1 cellular context compared by ENCODE assay signal in the genomic region with DNA sequence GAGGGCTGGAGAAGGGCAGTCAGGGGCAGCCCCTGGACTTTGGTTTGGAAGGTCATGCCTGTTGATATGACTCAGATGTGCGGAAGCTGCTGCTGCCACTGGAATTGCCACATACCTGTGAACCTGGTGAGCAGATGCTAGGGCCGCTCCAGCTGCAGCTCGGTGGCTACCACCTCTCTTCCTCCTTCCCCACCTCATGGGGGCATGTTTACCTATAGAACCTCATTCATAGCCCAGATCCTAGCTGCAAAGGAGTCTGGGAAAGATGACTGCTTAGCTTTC.
A peak's percentile ranks its signal among the peaks of the same experiment; 100 is the strongest.
TF ChIP-seq lines count a peak whose summit lies in the region.

No MANE protein-coding gene starts in this region.

TF ChIP-seq in HepG2, 621 proteins besides CTCF, POLR2A, EP300 and RAD21 (continued from another document and continues in another):
- TF ChIP-seq, protein P1, sequence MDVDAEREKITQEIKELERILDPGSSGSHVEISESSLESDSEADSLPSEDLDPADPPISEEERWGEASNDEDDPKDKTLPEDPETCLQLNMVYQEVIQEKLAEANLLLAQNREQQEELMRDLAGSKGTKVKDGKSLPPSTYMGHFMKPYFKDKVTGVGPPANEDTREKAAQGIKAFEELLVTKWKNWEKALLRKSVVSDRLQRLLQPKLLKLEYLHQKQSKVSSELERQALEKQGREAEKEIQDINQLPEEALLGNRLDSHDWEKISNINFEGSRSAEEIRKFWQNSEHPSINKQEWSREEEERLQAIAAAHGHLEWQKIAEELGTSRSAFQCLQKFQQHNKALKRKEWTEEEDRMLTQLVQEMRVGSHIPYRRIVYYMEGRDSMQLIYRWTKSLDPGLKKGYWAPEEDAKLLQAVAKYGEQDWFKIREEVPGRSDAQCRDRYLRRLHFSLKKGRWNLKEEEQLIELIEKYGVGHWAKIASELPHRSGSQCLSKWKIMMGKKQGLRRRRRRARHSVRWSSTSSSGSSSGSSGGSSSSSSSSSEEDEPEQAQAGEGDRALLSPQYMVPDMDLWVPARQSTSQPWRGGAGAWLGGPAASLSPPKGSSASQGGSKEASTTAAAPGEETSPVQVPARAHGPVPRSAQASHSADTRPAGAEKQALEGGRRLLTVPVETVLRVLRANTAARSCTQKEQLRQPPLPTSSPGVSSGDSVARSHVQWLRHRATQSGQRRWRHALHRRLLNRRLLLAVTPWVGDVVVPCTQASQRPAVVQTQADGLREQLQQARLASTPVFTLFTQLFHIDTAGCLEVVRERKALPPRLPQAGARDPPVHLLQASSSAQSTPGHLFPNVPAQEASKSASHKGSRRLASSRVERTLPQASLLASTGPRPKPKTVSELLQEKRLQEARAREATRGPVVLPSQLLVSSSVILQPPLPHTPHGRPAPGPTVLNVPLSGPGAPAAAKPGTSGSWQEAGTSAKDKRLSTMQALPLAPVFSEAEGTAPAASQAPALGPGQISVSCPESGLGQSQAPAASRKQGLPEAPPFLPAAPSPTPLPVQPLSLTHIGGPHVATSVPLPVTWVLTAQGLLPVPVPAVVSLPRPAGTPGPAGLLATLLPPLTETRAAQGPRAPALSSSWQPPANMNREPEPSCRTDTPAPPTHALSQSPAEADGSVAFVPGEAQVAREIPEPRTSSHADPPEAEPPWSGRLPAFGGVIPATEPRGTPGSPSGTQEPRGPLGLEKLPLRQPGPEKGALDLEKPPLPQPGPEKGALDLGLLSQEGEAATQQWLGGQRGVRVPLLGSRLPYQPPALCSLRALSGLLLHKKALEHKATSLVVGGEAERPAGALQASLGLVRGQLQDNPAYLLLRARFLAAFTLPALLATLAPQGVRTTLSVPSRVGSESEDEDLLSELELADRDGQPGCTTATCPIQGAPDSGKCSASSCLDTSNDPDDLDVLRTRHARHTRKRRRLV (CRISPR knock-in tag; IDR thresholded peaks at IDR 0.05), result no peak
- TF ChIP-seq TGIF2 (CRISPR knock-in tag; IDR thresholded peaks at IDR 0.05) (no peak), ZNF24 (IDR thresholded peaks at IDR 0.05) (no peak), ZNF543 (CRISPR knock-in tag; IDR thresholded peaks at IDR 0.05) (no peak), ZNF350 (CRISPR knock-in tag; IDR thresholded peaks at IDR 0.05; ENCODE audit: borderline replicate concordance, low read depth) (0 out of 2 replicates have a peak, but pooled peaks have one; percentile 27), ZFP36L2 (CRISPR knock-in tag; IDR thresholded peaks at IDR 0.05) (no peak), ZNF496 (CRISPR knock-in tag; IDR thresholded peaks at IDR 0.05; ENCODE audit: insufficient replicate concordance) (no peak), POLR2AphosphoS5 (IDR thresholded peaks at IDR 0.05; ENCODE audit: low read depth, low read length) (no peak), ZNF724P (CRISPR knock-in tag; IDR thresholded peaks at IDR 0.05; ENCODE audit: borderline replicate concordance) (no peak), REPIN1 (CRISPR knock-in tag; IDR thresholded peaks at IDR 0.05; ENCODE audit: borderline replicate concordance, low read depth) (no peak), HOXA3 (CRISPR knock-in tag; IDR thresholded peaks at IDR 0.05) (no peak; the same call in 1 of the 2 replicates), ZNF33A (CRISPR knock-in tag; IDR thresholded peaks at IDR 0.05; ENCODE audit: borderline replicate concordance) (no peak), ZBTB1 (CRISPR knock-in tag; IDR thresholded peaks at IDR 0.05; ENCODE audit: borderline replicate concordance) (no peak), CCAR2 (optimal IDR thresholded peaks at IDR 0.05; ENCODE audit: low read depth, low read length) (no peak), NFE2L1 (CRISPR knock-in tag; IDR thresholded peaks at IDR 0.05; ENCODE audit: borderline replicate concordance) (no peak), ZNF616 (CRISPR knock-in tag; IDR thresholded peaks at IDR 0.05; ENCODE audit: low read depth) (no peak), ARNT (IDR thresholded peaks at IDR 0.05) (no peak), ZFP36L1 (CRISPR knock-in tag; IDR thresholded peaks at IDR 0.05) (no peak), KDM2A (CRISPR knock-in tag; IDR thresholded peaks at IDR 0.05; ENCODE audit: borderline replicate concordance, low read depth) (no peak), JUNB (CRISPR knock-in tag; IDR thresholded peaks at IDR 0.05; ENCODE audit: borderline replicate concordance) (peak; percentile 63; the same call in 1 of the 2 replicates), RELA (CRISPR knock-in tag; IDR thresholded peaks at IDR 0.05) (no peak), MIER2 (CRISPR knock-in tag; IDR thresholded peaks at IDR 0.05) (no peak), ZNF737 (CRISPR knock-in tag; IDR thresholded peaks at IDR 0.05; ENCODE audit: borderline replicate concordance) (no peak), ZNF652 (CRISPR knock-in tag; IDR thresholded peaks at IDR 0.05; ENCODE audit: borderline replicate concordance, low read depth) (no peak), CBX1 (IDR thresholded peaks at IDR 0.05; ENCODE audit: low read depth) (no peak), SP140L (CRISPR knock-in tag; IDR thresholded peaks at IDR 0.05; ENCODE audit: borderline replicate concordance) (no peak), CBX2 (IDR thresholded peaks at IDR 0.05; ENCODE audit: low read depth, low read length) (no peak), CBX2 (CRISPR knock-in tag; IDR thresholded peaks at IDR 0.05; ENCODE audit: low read depth) (no peak), GFI1 (CRISPR knock-in tag; IDR thresholded peaks at IDR 0.05; ENCODE audit: borderline replicate concordance) (no peak), ZSCAN30 (CRISPR knock-in tag; IDR thresholded peaks at IDR 0.05) (no peak), MXI1 (IDR thresholded peaks at IDR 0.05; ENCODE audit: borderline replicate concordance, low read depth, low read length) (no peak), MTA1 (CRISPR knock-in tag; IDR thresholded peaks at IDR 0.05; ENCODE audit: borderline replicate concordance) (no peak), ZNF260 (CRISPR knock-in tag; IDR thresholded peaks at IDR 0.05; ENCODE audit: borderline replicate concordance, low read depth) (no peak), ZNF34 (CRISPR knock-in tag; IDR thresholded peaks at IDR 0.05; ENCODE audit: borderline replicate concordance) (no peak), NFIB (CRISPR knock-in tag; IDR thresholded peaks at IDR 0.05; ENCODE audit: borderline replicate concordance) (no peak), RFX1 (IDR thresholded peaks at IDR 0.05) (no peak), GPN1 (CRISPR knock-in tag; IDR thresholded peaks at IDR 0.05; ENCODE audit: borderline replicate concordance) (no peak), JUND (CRISPR knock-in tag; IDR thresholded peaks at IDR 0.05) (peak; percentile 91), LCORL (IDR thresholded peaks at IDR 0.05) (no peak), LCORL (CRISPR knock-in tag; IDR thresholded peaks at IDR 0.05) (peak; percentile 38; the same call in 1 of the 2 replicates), ZNF558 (CRISPR knock-in tag; IDR thresholded peaks at IDR 0.05; ENCODE audit: borderline replicate concordance) (no peak), HNF4A (CRISPR knock-in tag; IDR thresholded peaks at IDR 0.05) (peak; percentile 87), MAFG (CRISPR knock-in tag; IDR thresholded peaks at IDR 0.05) (no peak), ZNF780A (CRISPR knock-in tag; IDR thresholded peaks at IDR 0.05) (no peak), ZNF790 (CRISPR knock-in tag; IDR thresholded peaks at IDR 0.05; ENCODE audit: borderline replicate concordance) (no peak), MEIS2 (CRISPR knock-in tag; IDR thresholded peaks at IDR 0.05) (no peak), ONECUT2 (CRISPR knock-in tag; IDR thresholded peaks at IDR 0.05) (no peak), MYNN (CRISPR knock-in tag; IDR thresholded peaks at IDR 0.05; ENCODE audit: low read depth) (no peak), ZNF644 (CRISPR knock-in tag; IDR thresholded peaks at IDR 0.05; ENCODE audit: low read depth) (0 out of 2 replicates have a peak, but pooled peaks have one; percentile 40), SP5 (CRISPR knock-in tag; IDR thresholded peaks at IDR 0.05; ENCODE audit: borderline replicate concordance, low read depth) (0 out of 2 replicates have a peak, but pooled peaks have one; percentile 40)
- TF ChIP-seq, protein P2, sequence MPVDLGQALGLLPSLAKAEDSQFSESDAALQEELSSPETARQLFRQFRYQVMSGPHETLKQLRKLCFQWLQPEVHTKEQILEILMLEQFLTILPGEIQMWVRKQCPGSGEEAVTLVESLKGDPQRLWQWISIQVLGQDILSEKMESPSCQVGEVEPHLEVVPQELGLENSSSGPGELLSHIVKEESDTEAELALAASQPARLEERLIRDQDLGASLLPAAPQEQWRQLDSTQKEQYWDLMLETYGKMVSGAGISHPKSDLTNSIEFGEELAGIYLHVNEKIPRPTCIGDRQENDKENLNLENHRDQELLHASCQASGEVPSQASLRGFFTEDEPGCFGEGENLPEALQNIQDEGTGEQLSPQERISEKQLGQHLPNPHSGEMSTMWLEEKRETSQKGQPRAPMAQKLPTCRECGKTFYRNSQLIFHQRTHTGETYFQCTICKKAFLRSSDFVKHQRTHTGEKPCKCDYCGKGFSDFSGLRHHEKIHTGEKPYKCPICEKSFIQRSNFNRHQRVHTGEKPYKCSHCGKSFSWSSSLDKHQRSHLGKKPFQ (CRISPR knock-in tag; IDR thresholded peaks at IDR 0.05; ENCODE audit: insufficient replicate concordance), result no peak
- TF ChIP-seq, protein P3, sequence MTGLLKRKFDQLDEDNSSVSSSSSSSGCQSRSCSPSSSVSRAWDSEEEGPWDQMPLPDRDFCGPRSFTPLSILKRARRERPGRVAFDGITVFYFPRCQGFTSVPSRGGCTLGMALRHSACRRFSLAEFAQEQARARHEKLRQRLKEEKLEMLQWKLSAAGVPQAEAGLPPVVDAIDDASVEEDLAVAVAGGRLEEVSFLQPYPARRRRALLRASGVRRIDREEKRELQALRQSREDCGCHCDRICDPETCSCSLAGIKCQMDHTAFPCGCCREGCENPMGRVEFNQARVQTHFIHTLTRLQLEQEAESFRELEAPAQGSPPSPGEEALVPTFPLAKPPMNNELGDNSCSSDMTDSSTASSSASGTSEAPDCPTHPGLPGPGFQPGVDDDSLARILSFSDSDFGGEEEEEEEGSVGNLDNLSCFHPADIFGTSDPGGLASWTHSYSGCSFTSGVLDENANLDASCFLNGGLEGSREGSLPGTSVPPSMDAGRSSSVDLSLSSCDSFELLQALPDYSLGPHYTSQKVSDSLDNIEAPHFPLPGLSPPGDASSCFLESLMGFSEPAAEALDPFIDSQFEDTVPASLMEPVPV (CRISPR knock-in tag; IDR thresholded peaks at IDR 0.05), result no peak
- TF ChIP-seq, protein P4, sequence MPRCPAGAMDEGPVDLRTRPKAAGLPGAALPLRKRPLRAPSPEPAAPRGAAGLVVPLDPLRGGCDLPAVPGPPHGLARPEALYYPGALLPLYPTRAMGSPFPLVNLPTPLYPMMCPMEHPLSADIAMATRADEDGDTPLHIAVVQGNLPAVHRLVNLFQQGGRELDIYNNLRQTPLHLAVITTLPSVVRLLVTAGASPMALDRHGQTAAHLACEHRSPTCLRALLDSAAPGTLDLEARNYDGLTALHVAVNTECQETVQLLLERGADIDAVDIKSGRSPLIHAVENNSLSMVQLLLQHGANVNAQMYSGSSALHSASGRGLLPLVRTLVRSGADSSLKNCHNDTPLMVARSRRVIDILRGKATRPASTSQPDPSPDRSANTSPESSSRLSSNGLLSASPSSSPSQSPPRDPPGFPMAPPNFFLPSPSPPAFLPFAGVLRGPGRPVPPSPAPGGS (CRISPR knock-in tag; IDR thresholded peaks at IDR 0.05), result no peak
- TF ChIP-seq, protein P5, sequence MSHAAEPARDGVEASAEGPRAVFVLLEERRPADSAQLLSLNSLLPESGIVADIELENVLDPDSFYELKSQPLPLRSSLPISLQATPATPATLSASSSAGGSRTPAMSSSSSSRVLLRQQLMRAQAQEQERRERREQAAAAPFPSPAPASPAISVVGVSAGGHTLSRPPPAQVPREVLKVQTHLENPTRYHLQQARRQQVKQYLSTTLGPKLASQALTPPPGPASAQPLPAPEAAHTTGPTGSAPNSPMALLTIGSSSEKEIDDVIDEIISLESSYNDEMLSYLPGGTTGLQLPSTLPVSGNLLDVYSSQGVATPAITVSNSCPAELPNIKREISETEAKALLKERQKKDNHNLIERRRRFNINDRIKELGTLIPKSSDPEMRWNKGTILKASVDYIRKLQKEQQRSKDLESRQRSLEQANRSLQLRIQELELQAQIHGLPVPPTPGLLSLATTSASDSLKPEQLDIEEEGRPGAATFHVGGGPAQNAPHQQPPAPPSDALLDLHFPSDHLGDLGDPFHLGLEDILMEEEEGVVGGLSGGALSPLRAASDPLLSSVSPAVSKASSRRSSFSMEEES (CRISPR knock-in tag; IDR thresholded peaks at IDR 0.05), result peak; percentile 74
- TF ChIP-seq, protein P6, sequence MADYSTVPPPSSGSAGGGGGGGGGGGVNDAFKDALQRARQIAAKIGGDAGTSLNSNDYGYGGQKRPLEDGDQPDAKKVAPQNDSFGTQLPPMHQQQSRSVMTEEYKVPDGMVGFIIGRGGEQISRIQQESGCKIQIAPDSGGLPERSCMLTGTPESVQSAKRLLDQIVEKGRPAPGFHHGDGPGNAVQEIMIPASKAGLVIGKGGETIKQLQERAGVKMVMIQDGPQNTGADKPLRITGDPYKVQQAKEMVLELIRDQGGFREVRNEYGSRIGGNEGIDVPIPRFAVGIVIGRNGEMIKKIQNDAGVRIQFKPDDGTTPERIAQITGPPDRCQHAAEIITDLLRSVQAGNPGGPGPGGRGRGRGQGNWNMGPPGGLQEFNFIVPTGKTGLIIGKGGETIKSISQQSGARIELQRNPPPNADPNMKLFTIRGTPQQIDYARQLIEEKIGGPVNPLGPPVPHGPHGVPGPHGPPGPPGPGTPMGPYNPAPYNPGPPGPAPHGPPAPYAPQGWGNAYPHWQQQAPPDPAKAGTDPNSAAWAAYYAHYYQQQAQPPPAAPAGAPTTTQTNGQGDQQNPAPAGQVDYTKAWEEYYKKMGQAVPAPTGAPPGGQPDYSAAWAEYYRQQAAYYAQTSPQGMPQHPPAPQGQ (CRISPR knock-in tag; IDR thresholded peaks at IDR 0.05; ENCODE audit: borderline replicate concordance), result no peak
- TF ChIP-seq, protein P7, sequence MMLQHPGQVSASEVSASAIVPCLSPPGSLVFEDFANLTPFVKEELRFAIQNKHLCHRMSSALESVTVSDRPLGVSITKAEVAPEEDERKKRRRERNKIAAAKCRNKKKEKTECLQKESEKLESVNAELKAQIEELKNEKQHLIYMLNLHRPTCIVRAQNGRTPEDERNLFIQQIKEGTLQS (CRISPR knock-in tag; IDR thresholded peaks at IDR 0.05), result peak; percentile 87
- TF ChIP-seq, protein P8, sequence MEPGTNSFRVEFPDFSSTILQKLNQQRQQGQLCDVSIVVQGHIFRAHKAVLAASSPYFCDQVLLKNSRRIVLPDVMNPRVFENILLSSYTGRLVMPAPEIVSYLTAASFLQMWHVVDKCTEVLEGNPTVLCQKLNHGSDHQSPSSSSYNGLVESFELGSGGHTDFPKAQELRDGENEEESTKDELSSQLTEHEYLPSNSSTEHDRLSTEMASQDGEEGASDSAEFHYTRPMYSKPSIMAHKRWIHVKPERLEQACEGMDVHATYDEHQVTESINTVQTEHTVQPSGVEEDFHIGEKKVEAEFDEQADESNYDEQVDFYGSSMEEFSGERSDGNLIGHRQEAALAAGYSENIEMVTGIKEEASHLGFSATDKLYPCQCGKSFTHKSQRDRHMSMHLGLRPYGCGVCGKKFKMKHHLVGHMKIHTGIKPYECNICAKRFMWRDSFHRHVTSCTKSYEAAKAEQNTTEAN (CRISPR knock-in tag; conservative IDR thresholded peaks at IDR 0.05), result no peak
- TF ChIP-seq, protein P9, sequence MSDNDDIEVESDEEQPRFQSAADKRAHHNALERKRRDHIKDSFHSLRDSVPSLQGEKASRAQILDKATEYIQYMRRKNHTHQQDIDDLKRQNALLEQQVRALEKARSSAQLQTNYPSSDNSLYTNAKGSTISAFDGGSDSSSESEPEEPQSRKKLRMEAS (IDR thresholded peaks at IDR 0.05), result peak; percentile 48; the same call in 1 of the 2 replicates
